In genomic region chr16:57469917-57470470, GRCh38 we compare ENCODE assay signal across 13 cellular contexts. TPM values are rescaled to one million over a fixed set of nuclear protein-coding genes. Genes with fewer than 3 reads are reported as not detected.
DNase-seq lines count a peak whose midpoint lies in the region; ATAC-seq, FAIRE-seq and TF ChIP-seq lines count a peak whose summit lies in the region.
"Had no signal": no experiment of that assay in that cellular context is flagged by ENCODE, and none has a peak within 500 bp of the region (broad histone marks: within the 10 kb centered on the region; RNA-seq: fewer than 3 reads in every experiment).

No MANE protein-coding gene starts in this region.

- H3K9me3 Mint-ChIP-seq in HFFc6 = no peaks in the 10 kb centered on the region
- H3K9me3 Mint-ChIP-seq: mesothelial cell of epicardium had no signal

- H3K9me3 ChIP-seq in small intestine (ENCODE audit: control insufficient read depth, low read depth) = no peaks in the 10 kb centered on the region
- H3K9me3 ChIP-seq: BLaER1, SJSA1 had no signal

- ATAC-seq in GM18502 (IDR thresholded peaks at IDR 0.05; ENCODE audit: poor library complexity, unreplicated experiment) = no peak
- ATAC-seq: activated CD4-positive, alpha-beta T cell treated with anti-CD3 and anti-CD28 coated beads for 36 hours had no signal

- H3K36me3 Mint-ChIP-seq in HFFc6 (ENCODE audit: low read depth) = peaks cover 12% of the 10 kb centered on the region; the same call in 1 of the 2 replicates

- H3K36me3 ChIP-seq in small intestine (ENCODE audit: control insufficient read depth in 2 of 2, insufficient read depth in 2 of 2, low read length in 2 of 2) = peaks cover 5 to 18% of the 10 kb centered on the region in 2 donors

- no peak overlapping the region for H3K4me3 Mint-ChIP-seq in HFFc6
- H3K4me3 Mint-ChIP-seq: activated CD4-positive, alpha-beta T cell treated with anti-CD3 and anti-CD28 coated beads for 36 hours; mesothelial cell of epicardium had no signal

- H3K4me1 Mint-ChIP-seq in HFFc6 (ENCODE audit: low read depth) = peaks cover 13% of the 10 kb centered on the region
- H3K4me1 Mint-ChIP-seq: mesothelial cell of epicardium had no signal

- peak overlapping the region; percentile 4; the same call in 1 of the 2 replicates for H3K27ac Mint-ChIP-seq in HFFc6
- H3K27ac Mint-ChIP-seq: activated CD4-positive, alpha-beta T cell treated with anti-CD3 and anti-CD28 coated beads for 36 hours; mesothelial cell of epicardium had no signal

- H3K4me1 ChIP-seq in small intestine (ENCODE audit: control insufficient read depth in 2 of 2, insufficient read depth in 1 of 2, low read depth in 1 of 2, low read length in 1 of 2) = peaks cover 7 to 10% of the 10 kb centered on the region in 2 donors
- H3K4me1 ChIP-seq: SJSA1 had no signal

- 77 to 85% (median 81%) methylated on average over 9 of the region's 9 CpGs for WGBS in small intestine, 3 donors

- DNase-seq in HFFc6 = no peak
- DNase-seq in coronary artery (ENCODE audit: low spot score) = peak; percentile 72
- DNase-seq in small intestine = no peak
- no peak for DNase-seq in anterior cingulate cortex (lab: John Stamatoyannopoulos, UW)
- DNase-seq in GM20000 (ENCODE audit: low spot score) = no peak
- DNase-seq: activated CD4-positive, alpha-beta T cell treated with anti-CD3 and anti-CD28 coated beads for 36 hours; NCI-H1694 treated with DMSO at 0.1 percent for 48 hours; stimulated activated naive CD4-positive, alpha-beta T cell treated with Interleukin-2 at 50 U/mL for 16 hours; T1000 had no signal

- H3K27ac ChIP-seq in coronary artery = peak overlapping the region in 1 of 2 donors; percentile 12
- peak overlapping the region; percentile 70 to 75 for H3K27ac ChIP-seq in small intestine (ENCODE audit: low read depth in 1 of 2, low read length in 1 of 2)
- H3K27ac ChIP-seq: BLaER1, SJSA1 had no signal

- peaks cover 1% of the 10 kb centered on the region; the same call in 1 of the 2 replicates for H3K27me3 Mint-ChIP-seq in HFFc6 (ENCODE audit: insufficient read depth)
- H3K27me3 Mint-ChIP-seq: activated CD4-positive, alpha-beta T cell treated with anti-CD3 and anti-CD28 coated beads for 36 hours had no signal

- no peaks in the 10 kb centered on the region for H3K27me3 ChIP-seq in small intestine (ENCODE audit: control insufficient read depth in 2 of 2, insufficient read depth in 2 of 2, low read length in 2 of 2)
- H3K27me3 ChIP-seq: BLaER1, SJSA1 had no signal

- TF ChIP-seq CTCF in HFFc6 (IDR thresholded peaks at IDR 0.05) (no peak), coronary artery (IDR thresholded peaks at IDR 0.05) (no peak), GM20000 (IDR thresholded peaks at IDR 0.05; ENCODE audit: extremely low read depth, missing control alignments) (no peak)

- FAIRE-seq in small intestine (lab: Jason Lieb, UNC) = no peak

- H3K4me3 ChIP-seq in coronary artery = no peak overlapping the region
- no peak overlapping the region for H3K4me3 ChIP-seq in small intestine (ENCODE audit: low read depth in 1 of 2, low read length in 2 of 2)
- H3K4me3 ChIP-seq: BLaER1, SJSA1 had no signal

RNA-seq across cellular contexts. Expression of gene POLR2C, which starts 7.5 kb away (rescaled TPM):
- 10 to 100 TPM; 66.0 to 79.4 (median 71.3) TPM for total RNA-seq in HFFc6 (2021; fragmentation: NEBNext Ultra II Directional; extraction: Animal tissue kit (Norgen Biotek cat#: 25700))
- 10 to 100 TPM; 51.7 to 65.5 (median 57.3) TPM for polyA plus RNA-seq in small intestine

RNA-seq across cellular contexts. Expression of gene DOK4, which starts 16.3 kb away (rescaled TPM):
- 10 to 100 TPM; 24.4 to 28.9 (median 24.9) TPM for total RNA-seq in HFFc6 (2021; fragmentation: NEBNext Ultra II Directional; extraction: Animal tissue kit (Norgen Biotek cat#: 25700))
- polyA plus RNA-seq in small intestine = 100 to 1,000 TPM in 2 of 3 donors, 10 to 100 TPM in 1; 53.0 to 135 (median 112) TPM

RNA-seq across cellular contexts. Expression of gene COQ9, which starts 22.7 kb away (rescaled TPM):
- 10 to 100 TPM; 28.0 to 34.2 (median 30.7) TPM for total RNA-seq in HFFc6 (2021; fragmentation: NEBNext Ultra II Directional; extraction: Animal tissue kit (Norgen Biotek cat#: 25700))
- 100 to 1,000 TPM in 2 of 3 donors, 10 to 100 TPM in 1; 88.0 to 177 (median 125) TPM for polyA plus RNA-seq in small intestine

RNA-seq across cellular contexts. Expression of gene CIAPIN1, which starts 22.8 kb away (rescaled TPM):
- 10 to 100 TPM; 37.5 to 49.0 (median 46.8) TPM for total RNA-seq in HFFc6 (2021; fragmentation: NEBNext Ultra II Directional; extraction: Animal tissue kit (Norgen Biotek cat#: 25700))
- polyA plus RNA-seq in small intestine = 10 to 100 TPM; 39.4 to 55.9 (median 49.6) TPM
